1 cellular context compared by ENCODE assay signal in genomic region chr20:33318096-33318429, GRCh38.
TF ChIP-seq lines count a peak whose summit lies in the region.

No MANE protein-coding gene starts in this region.

TF ChIP-seq in GM23338, 12 proteins besides CTCF, POLR2A, EP300 and RAD21 (continued from another document):
- TF ChIP-seq ETS1 (IDR thresholded peaks at IDR 0.05) (no peak), CREB1 (CRISPR knock-in tag; IDR thresholded peaks at IDR 0.05; ENCODE audit: low read depth) (no peak)
